In the genomic region with DNA sequence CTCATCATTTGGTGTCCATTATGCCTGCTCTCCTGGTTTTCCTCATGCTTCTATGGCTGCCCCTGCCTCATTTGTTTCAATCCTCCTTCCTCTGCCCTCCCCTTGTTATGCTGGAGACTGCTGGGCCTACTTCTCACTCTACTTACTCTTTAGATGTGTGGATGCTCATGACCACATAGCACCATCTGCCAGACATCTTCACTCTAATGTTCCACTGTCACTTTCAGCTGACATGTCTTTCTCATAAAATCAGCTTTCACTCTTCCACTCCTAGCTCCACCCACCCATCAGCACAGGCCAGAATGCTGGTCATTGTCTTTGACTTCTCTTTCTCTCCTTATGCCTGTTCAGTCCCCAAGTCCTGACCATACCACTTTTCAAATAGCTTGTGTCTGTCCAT, we compare ENCODE assay signal across 18 cellular contexts.
A peak's percentile ranks its signal among the peaks of the same experiment; 100 is the strongest.
DNase-seq lines count a peak whose midpoint lies in the region; ATAC-seq and TF ChIP-seq lines count a peak whose summit lies in the region.
"Had no signal": no experiment of that assay in that cellular context is flagged by ENCODE, and none has a peak within 500 bp of the region (broad histone marks: within the 10 kb centered on the region; RNA-seq: fewer than 3 reads in every experiment).

No MANE protein-coding gene starts in this region.

- H3K27ac Mint-ChIP-seq in MCF 10A (ENCODE audit: low read depth, unreplicated experiment) (peak overlapping the region; percentile 72), nephron (peak overlapping the region in 2 of 3 experiments; percentile 6 to 12)
- H3K27ac Mint-ChIP-seq in activated T-helper 17 cell treated with anti-CD3 and anti-CD28 coated beads, Interleukin-2, amount 50 U/mL, for 72 hours: no peak overlapping the region
- H3K27ac Mint-ChIP-seq: H9 had no signal

- H3K36me3 ChIP-seq in mammary epithelial cell (ENCODE audit: insufficient read depth, low read length): no peaks in the 10 kb centered on the region
- H3K36me3 ChIP-seq: BLaER1 treated with 17β-estradiol and CSF1 and Interleukin-3, amounts not matched to agents 10 nM and 100 nM; SJSA1 had no signal

- peaks cover 27% of the 10 kb centered on the region for H3K36me3 Mint-ChIP-seq in MCF 10A (ENCODE audit: insufficient read depth, unreplicated experiment)
- no peaks in the 10 kb centered on the region for H3K36me3 Mint-ChIP-seq in nephron (ENCODE audit: low read depth)
- H3K36me3 Mint-ChIP-seq in activated T-helper 17 cell treated with anti-CD3 and anti-CD28 coated beads, Interleukin-2, amount 50 U/mL, for 72 hours (ENCODE audit: low read depth): no peaks in the 10 kb centered on the region

- no peak overlapping the region for H3K9ac ChIP-seq in mammary epithelial cell (ENCODE audit: insufficient read depth, low read length)
- H3K9ac ChIP-seq: BLaER1 treated with 17β-estradiol and CSF1 and Interleukin-3, amounts not matched to agents 10 nM and 100 nM had no signal

- no peak for ATAC-seq in activated T-helper 17 cell treated with anti-CD3 and anti-CD28 coated beads, Interleukin-2, amount 50 U/mL, for 72 hours (replicated peaks)
- ATAC-seq: PC-3 had no signal

- H3K4me3 Mint-ChIP-seq in MCF 10A (ENCODE audit: unreplicated experiment): no peak overlapping the region
- H3K4me3 Mint-ChIP-seq in nephron: no peak overlapping the region
- H3K4me3 Mint-ChIP-seq in activated T-helper 17 cell treated with anti-CD3 and anti-CD28 coated beads, Interleukin-2, amount 50 U/mL, for 72 hours: no peak overlapping the region
- H3K4me3 Mint-ChIP-seq: H9 had no signal

- no peaks in the 10 kb centered on the region for H3K9me3 ChIP-seq in mammary epithelial cell (replicated peaks; ENCODE audit: insufficient read depth, low read length)
- H3K9me3 ChIP-seq: BLaER1 treated with 17β-estradiol and CSF1 and Interleukin-3, amounts not matched to agents 10 nM and 100 nM; SJSA1 had no signal

- POLR2A ChIA-PET in MCF 10A (lab: Yijun Ruan, JAX): no interaction called here

- H2AFZ ChIP-seq in mammary epithelial cell (ENCODE audit: low read depth, low read length): no peak overlapping the region

- no peak for DNase-seq in MCF 10A (ENCODE audit: unreplicated experiment)
- DNase-seq in mammary epithelial cell: no peak
- DNase-seq in NCI-H2029 (lab: John Stamatoyannopoulos, UW): no peak
- DNase-seq in NAMALWA (ENCODE audit: low spot score): no peak
- DNase-seq in SW 1271 (lab: John Stamatoyannopoulos, UW): no peak
- DNase-seq: GF-D8, H9, IMR-90, Karpas-422, NCI-H1105 treated with DMSO at 0.1 percent for 48 hours, NCI-H1694 treated with DMSO at 0.1 percent for 48 hours, NCI-H69, PC-3 had no signal

- no peak for TF ChIP-seq CTCF in MCF 10A (IDR thresholded peaks at IDR 0.05; ENCODE audit: unreplicated experiment)
- no peak for TF ChIP-seq CTCF in mammary epithelial cell (conservative IDR thresholded peaks at IDR 0.05 in 1 of 2, IDR thresholded peaks at IDR 0.05 in 1 of 2; ENCODE audit: extremely low read depth in 1 of 2, insufficient read depth in 1 of 2, low read depth in 1 of 2, low read length in 2 of 2)
- no peak for TF ChIP-seq CTCF in nephron (IDR thresholded peaks at IDR 0.05; ENCODE audit: unreplicated experiment in 3 of 3)

- H3K4me1 ChIP-seq in mammary epithelial cell (ENCODE audit: insufficient read depth, low read length): peaks cover 8% of the 10 kb centered on the region
- H3K4me1 ChIP-seq: SJSA1 had no signal

- intact Hi-C loops in MCF 10A (cut with micrococcal nuclease) (no loop called here), mammary epithelial cell (cut with micrococcal nuclease) (no loop called here)

- CTCF ChIA-PET in MCF 10A (lab: Yijun Ruan, JAX): interaction anchor here (1.1 to 2.0 kb wide), 2 partner anchors 13 to 135 kb away, joined by 3 to 20 read pairs; no protein-coding TSS in a partner anchor
- CTCF ChIA-PET in mammary epithelial cell (lab: Charles Lee; ENCODE audit: low non-redundant PET): no interaction called here

- no peaks in the 10 kb centered on the region for H3K79me2 ChIP-seq in mammary epithelial cell (ENCODE audit: insufficient read depth, low read length)

- no peak overlapping the region for H3K4me2 ChIP-seq in mammary epithelial cell (ENCODE audit: insufficient read depth, low read depth, low read length)
- H3K4me2 ChIP-seq: BLaER1 treated with 17β-estradiol and CSF1 and Interleukin-3, amounts not matched to agents 10 nM and 100 nM had no signal

- in situ Hi-C loops in mammary epithelial cell (cut with MboI; ENCODE audit: low sequenced_read_pairs in 2 of 2): no loop called here

- dilution Hi-C loops in mammary epithelial cell (cut with HindIII; ENCODE audit: low sequenced_read_pairs): no loop called here

- BruUV-seq in MCF 10A (replicated peaks; lab: Mats Ljungman, UMichigan): no TSS peak
- BruUV-seq in mammary epithelial cell (replicated peaks; lab: Mats Ljungman, UMichigan): no TSS peak

- no peaks in the 10 kb centered on the region for H3K9me3 Mint-ChIP-seq in MCF 10A (ENCODE audit: unreplicated experiment)
- H3K9me3 Mint-ChIP-seq in nephron: no peaks in the 10 kb centered on the region
- no peaks in the 10 kb centered on the region for H3K9me3 Mint-ChIP-seq in activated T-helper 17 cell treated with anti-CD3 and anti-CD28 coated beads, Interleukin-2, amount 50 U/mL, for 72 hours
- H3K9me3 Mint-ChIP-seq: H9 had no signal

- no peak overlapping the region for H3K27ac ChIP-seq in mammary epithelial cell (ENCODE audit: insufficient read depth, low read depth, low read length)
- peak overlapping the region; percentile 51 for H3K27ac ChIP-seq in cingulate gyrus (ENCODE audit: low read depth, low read length)
- H3K27ac ChIP-seq: BLaER1 treated with 17β-estradiol and CSF1 and Interleukin-3, amounts not matched to agents 10 nM and 100 nM; SJSA1 had no signal

- H3K4me3 ChIP-seq in mammary epithelial cell (replicated peaks in 1 of 3; ENCODE audit: insufficient read depth in 1 of 3, low read depth in 2 of 3, low read length in 3 of 3): no peak overlapping the region
- H3K4me3 ChIP-seq: BLaER1 treated with 17β-estradiol and CSF1 and Interleukin-3, amounts not matched to agents 10 nM and 100 nM; SJSA1 had no signal

- H3K4me1 Mint-ChIP-seq in MCF 10A (ENCODE audit: insufficient read depth, unreplicated experiment) (peaks cover 19% of the 10 kb centered on the region), nephron (peaks cover 53% of the 10 kb centered on the region)
- H3K4me1 Mint-ChIP-seq in activated T-helper 17 cell treated with anti-CD3 and anti-CD28 coated beads, Interleukin-2, amount 50 U/mL, for 72 hours: no peaks in the 10 kb centered on the region

- no peaks in the 10 kb centered on the region for H4K20me1 ChIP-seq in mammary epithelial cell (ENCODE audit: insufficient read depth, low read length)

- H3K27me3 ChIP-seq in mammary epithelial cell (ENCODE audit: insufficient read depth, low read length): peaks cover 2% of the 10 kb centered on the region
- H3K27me3 ChIP-seq: SJSA1 had no signal

- H3K27me3 Mint-ChIP-seq in MCF 10A (ENCODE audit: insufficient read depth, unreplicated experiment): peaks cover 61% of the 10 kb centered on the region
- no peaks in the 10 kb centered on the region for H3K27me3 Mint-ChIP-seq in nephron (ENCODE audit: low read depth)
- H3K27me3 Mint-ChIP-seq in activated T-helper 17 cell treated with anti-CD3 and anti-CD28 coated beads, Interleukin-2, amount 50 U/mL, for 72 hours: peaks cover 3% of the 10 kb centered on the region
